Comparison of ENCODE assay signal across 1 cellular context in genomic region chr22:29630987-29631386, GRCh38.
TF ChIP-seq lines count a peak whose summit lies in the region.

No MANE protein-coding gene starts in this region.

TF ChIP-seq in GM23338, 12 proteins besides CTCF, POLR2A, EP300 and RAD21 (continued from another document):
- TF ChIP-seq, protein P1, sequence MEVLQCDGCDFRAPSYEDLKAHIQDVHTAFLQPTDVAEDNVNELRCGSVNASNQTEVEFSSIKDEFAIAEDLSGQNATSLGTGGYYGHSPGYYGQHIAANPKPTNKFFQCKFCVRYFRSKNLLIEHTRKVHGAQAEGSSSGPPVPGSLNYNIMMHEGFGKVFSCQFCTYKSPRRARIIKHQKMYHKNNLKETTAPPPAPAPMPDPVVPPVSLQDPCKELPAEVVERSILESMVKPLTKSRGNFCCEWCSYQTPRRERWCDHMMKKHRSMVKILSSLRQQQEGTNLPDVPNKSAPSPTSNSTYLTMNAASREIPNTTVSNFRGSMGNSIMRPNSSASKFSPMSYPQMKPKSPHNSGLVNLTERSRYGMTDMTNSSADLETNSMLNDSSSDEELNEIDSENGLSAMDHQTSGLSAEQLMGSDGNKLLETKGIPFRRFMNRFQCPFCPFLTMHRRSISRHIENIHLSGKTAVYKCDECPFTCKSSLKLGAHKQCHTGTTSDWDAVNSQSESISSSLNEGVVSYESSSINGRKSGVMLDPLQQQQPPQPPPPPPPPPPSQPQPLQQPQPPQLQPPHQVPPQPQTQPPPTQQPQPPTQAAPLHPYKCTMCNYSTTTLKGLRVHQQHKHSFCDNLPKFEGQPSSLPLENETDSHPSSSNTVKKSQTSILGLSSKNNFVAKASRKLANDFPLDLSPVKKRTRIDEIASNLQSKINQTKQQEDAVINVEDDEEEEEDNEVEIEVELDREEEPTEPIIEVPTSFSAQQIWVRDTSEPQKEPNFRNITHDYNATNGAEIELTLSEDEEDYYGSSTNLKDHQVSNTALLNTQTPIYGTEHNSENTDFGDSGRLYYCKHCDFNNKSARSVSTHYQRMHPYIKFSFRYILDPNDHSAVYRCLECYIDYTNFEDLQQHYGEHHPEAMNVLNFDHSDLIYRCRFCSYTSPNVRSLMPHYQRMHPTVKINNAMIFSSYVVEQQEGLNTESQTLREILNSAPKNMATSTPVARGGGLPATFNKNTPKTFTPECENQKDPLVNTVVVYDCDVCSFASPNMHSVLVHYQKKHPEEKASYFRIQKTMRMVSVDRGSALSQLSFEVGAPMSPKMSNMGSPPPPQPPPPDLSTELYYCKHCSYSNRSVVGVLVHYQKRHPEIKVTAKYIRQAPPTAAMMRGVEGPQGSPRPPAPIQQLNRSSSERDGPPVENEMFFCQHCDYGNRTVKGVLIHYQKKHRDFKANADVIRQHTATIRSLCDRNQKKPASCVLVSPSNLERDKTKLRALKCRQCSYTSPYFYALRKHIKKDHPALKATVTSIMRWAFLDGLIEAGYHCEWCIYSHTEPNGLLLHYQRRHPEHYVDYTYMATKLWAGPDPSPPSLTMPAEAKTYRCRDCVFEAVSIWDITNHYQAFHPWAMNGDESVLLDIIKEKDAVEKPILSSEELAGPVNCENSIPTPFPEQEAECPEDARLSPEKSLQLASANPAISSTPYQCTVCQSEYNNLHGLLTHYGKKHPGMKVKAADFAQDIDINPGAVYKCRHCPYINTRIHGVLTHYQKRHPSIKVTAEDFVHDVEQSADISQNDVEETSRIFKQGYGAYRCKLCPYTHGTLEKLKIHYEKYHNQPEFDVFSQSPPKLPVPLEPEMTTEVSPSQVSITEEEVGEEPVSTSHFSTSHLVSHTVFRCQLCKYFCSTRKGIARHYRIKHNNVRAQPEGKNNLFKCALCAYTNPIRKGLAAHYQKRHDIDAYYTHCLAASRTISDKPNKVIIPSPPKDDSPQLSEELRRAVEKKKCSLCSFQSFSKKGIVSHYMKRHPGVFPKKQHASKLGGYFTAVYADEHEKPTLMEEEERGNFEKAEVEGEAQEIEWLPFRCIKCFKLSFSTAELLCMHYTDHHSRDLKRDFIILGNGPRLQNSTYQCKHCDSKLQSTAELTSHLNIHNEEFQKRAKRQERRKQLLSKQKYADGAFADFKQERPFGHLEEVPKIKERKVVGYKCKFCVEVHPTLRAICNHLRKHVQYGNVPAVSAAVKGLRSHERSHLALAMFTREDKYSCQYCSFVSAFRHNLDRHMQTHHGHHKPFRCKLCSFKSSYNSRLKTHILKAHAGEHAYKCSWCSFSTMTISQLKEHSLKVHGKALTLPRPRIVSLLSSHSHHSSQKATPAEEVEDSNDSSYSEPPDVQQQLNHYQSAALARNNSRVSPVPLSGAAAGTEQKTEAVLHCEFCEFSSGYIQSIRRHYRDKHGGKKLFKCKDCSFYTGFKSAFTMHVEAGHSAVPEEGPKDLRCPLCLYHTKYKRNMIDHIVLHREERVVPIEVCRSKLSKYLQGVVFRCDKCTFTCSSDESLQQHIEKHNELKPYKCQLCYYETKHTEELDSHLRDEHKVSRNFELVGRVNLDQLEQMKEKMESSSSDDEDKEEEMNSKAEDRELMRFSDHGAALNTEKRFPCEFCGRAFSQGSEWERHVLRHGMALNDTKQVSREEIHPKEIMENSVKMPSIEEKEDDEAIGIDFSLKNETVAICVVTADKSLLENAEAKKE (CRISPR knock-in tag; IDR thresholded peaks at IDR 0.05) = no peak
- TF ChIP-seq ZNF114 (CRISPR knock-in tag; IDR thresholded peaks at IDR 0.05) = no peak
- no peak for TF ChIP-seq ZNF331 (CRISPR knock-in tag; IDR thresholded peaks at IDR 0.05; ENCODE audit: low read depth)
- TF ChIP-seq EZH2phosphoT487 (IDR thresholded peaks at IDR 0.05; ENCODE audit: unreplicated experiment) = no peak
- no peak for TF ChIP-seq JUNB (IDR thresholded peaks at IDR 0.05; ENCODE audit: unreplicated experiment)
- no peak for TF ChIP-seq NANOG (IDR thresholded peaks at IDR 0.05; ENCODE audit: borderline replicate concordance)
